In genomic region chr7:100190059-100190711, GRCh38 we compare ENCODE assay signal across 8 cellular contexts. TPM values are rescaled to one million over a fixed set of nuclear protein-coding genes. Genes with fewer than 3 reads are reported as not detected.
DNase-seq lines count a peak whose midpoint lies in the region; ATAC-seq and TF ChIP-seq lines count a peak whose summit lies in the region.

No MANE protein-coding gene starts in this region.

- no peaks in the 10 kb centered on the region for H3K4me1 ChIP-seq in Peyer's patch

- H3K4me3 ChIP-seq in AG09309 (ENCODE audit: control insufficient read depth, low read depth, low read length), result no peak overlapping the region
- no peak overlapping the region for H3K4me3 ChIP-seq in Peyer's patch
- H3K4me3 ChIP-seq in epithelial cell of esophagus (ENCODE audit: low read length), result no peak overlapping the region

- no peaks in the 10 kb centered on the region for H3K9me3 ChIP-seq in Peyer's patch

- no peak for TF ChIP-seq POLR2A in Peyer's patch (IDR thresholded peaks at IDR 0.05)

- no peaks in the 10 kb centered on the region for H3K36me3 ChIP-seq in Peyer's patch

- TF ChIP-seq CTCF in AG09309 (IDR thresholded peaks at IDR 0.05; ENCODE audit: control insufficient read depth, insufficient read depth, low read depth, low read length, missing control alignments) (peak; percentile 47), Peyer's patch (IDR thresholded peaks at IDR 0.05) (peak in 5 of 6 experiments; percentile 51 to 61 (median 55)), epithelial cell of esophagus (IDR thresholded peaks at IDR 0.05; ENCODE audit: insufficient read depth, low read depth, low read length, missing control alignments) (peak; percentile 14)

- peak overlapping the region in 1 of 4 donors; percentile 40 for H3K27ac ChIP-seq in Peyer's patch

- peak; percentile 53 for ATAC-seq in GM18498 (IDR thresholded peaks at IDR 0.05; ENCODE audit: unreplicated experiment)
- peak; percentile 86 for ATAC-seq in stimulated activated naive CD8-positive, alpha-beta T cell treated with anti-CD3 and anti-CD28 coated beads, Interleukin-15, Interleukin-2, amounts not matched to agents 100 U/mL and 50 U/mL, for 24 hours
- ATAC-seq in GM19035 (IDR thresholded peaks at IDR 0.05; ENCODE audit: unreplicated experiment), result no peak
- ATAC-seq in HG02763 (IDR thresholded peaks at IDR 0.05; ENCODE audit: unreplicated experiment), result no peak

- no peaks in the 10 kb centered on the region for H3K27me3 ChIP-seq in Peyer's patch

- DNase-seq in AG09309 (ENCODE audit: low read depth), result no peak
- DNase-seq in Peyer's patch, result no peak
- peak; percentile 47 for DNase-seq in epithelial cell of esophagus (ENCODE audit: low read depth)
- no peak for DNase-seq in stimulated activated naive CD8-positive, alpha-beta T cell treated with anti-CD3 and anti-CD28 coated beads, Interleukin-15, Interleukin-2, amounts not matched to agents 100 U/mL and 50 U/mL, for 24 hours
- DNase-seq in NCI-H524 treated with DMSO at 0.1 percent for 48 hours (lab: John Stamatoyannopoulos, UW), result no peak

RNA-seq across cellular contexts. Expression of gene STAG3, which starts 12.5 kb away (rescaled TPM):
- 10 to 100 TPM in 1 of 4 donors, 1 to 10 TPM in 2, not detected in 1; 2.1 to 62.7 (median 3.5) TPM for total RNA-seq in Peyer's patch

RNA-seq across cellular contexts. Expression of gene GPC2, which starts 13.0 kb away (rescaled TPM):
- 10 to 100 TPM in 1 of 4 donors, 1 to 10 TPM in 2, not detected in 1; 3.8 to 16.5 (median 6.7) TPM for total RNA-seq in Peyer's patch

RNA-seq across cellular contexts. Expression of gene GAL3ST4, which starts 21.8 kb away (rescaled TPM):
- total RNA-seq in Peyer's patch, result 1 to 10 TPM in 2 of 4 donors, under 1 TPM in 1, not detected in 1; 0.53 to 4.1 (median 2.1) TPM

RNA-seq across cellular contexts. Expression of gene PVRIG, which starts 29.6 kb away (rescaled TPM):
- total RNA-seq in Peyer's patch, result 1 to 10 TPM; 3.7 to 8.3 (median 5.1) TPM

RNA-seq across cellular contexts. Expression of gene TRAPPC14, which starts 31.7 kb away (rescaled TPM):
- 100 to 1,000 TPM in 1 of 4 donors, 10 to 100 TPM in 3; 57.6 to 123 (median 69.8) TPM for total RNA-seq in Peyer's patch

Comparison
In these comparisons a context has a peak if more than half of its experiments do, and no peak if none do; other contexts are left out.
1. ATAC-seq: peak in GM18498 (single experiment) and stimulated activated naive CD8-positive, alpha-beta T cell treated with anti-CD3 and anti-CD28 coated beads, Interleukin-15, Interleukin-2, amounts not matched to agents 100 U/mL and 50 U/mL, for 24 hours (single experiment); none in GM19035 (single experiment) and HG02763 (single experiment).
2. Peak in every context shown above with its lines, with median percentiles within 50 percentile points of each other: CTCF ChIP-seq.